ENCODE assay signal across 8 cellular contexts in the genomic region with DNA sequence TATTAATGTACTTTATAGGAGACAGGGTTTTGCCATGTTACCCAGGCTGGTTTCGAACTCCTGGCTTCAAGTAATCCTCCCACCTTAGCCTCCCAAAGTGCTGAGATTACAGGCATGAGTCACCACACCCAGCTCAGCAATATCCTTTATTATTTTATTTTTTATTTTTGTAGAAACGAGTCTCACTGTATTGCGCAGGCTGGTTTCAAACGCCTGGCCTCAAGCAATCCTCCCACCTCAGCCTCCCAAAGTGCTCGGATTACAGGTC. TPM values are rescaled to one million over a fixed set of nuclear protein-coding genes. Genes with fewer than 3 reads are reported as not detected.
A peak's percentile ranks its signal among the peaks of the same experiment; 100 is the strongest.
DNase-seq lines count a peak whose midpoint lies in the region; ATAC-seq and TF ChIP-seq lines count a peak whose summit lies in the region.
"Not testable (repeated sequence)": the region's sequence is repeated elsewhere in the genome, so short reads cannot be mapped to it uniquely, and the experiment has no call there.

No MANE protein-coding gene starts in this region.

- not testable (repeated sequence) for H3K27me3 ChIP-seq in BLaER1; GM23338 (ENCODE audit: insufficient read depth); OCI-LY3 (ENCODE audit: low read depth, low read length)

- CTCF ChIA-PET in activated B cell treated with CpG ODN at 0.5 μM for 24 hours (lab: Charles Lee), result not testable (repeated sequence)

- H3K79me2 ChIP-seq in GM23338 (replicated peaks; ENCODE audit: insufficient read depth); OCI-LY3 (ENCODE audit: low read length): not testable (repeated sequence)

- H3K4me3 ChIP-seq in BLaER1 (0 out of 2 replicates have a peak overlapping the region, but pooled peaks have one; percentile 73), GM23338 (peak overlapping the region; percentile 62; the same call in 1 of the 2 replicates), OCI-LY3 (ENCODE audit: low read length) (peak overlapping the region; percentile 80; the same call in 1 of the 2 replicates)

- H3F3A ChIP-seq in GM23338 (replicated peaks; ENCODE audit: low read depth), result not testable (repeated sequence)

- H3K9me3 Mint-ChIP-seq in GM23338, result peaks cover 48% of the 10 kb centered on the region
- H3K9me3 Mint-ChIP-seq in activated B cell treated with CpG ODN at 0.5 μM for 24 hours; activated T-cell treated with anti-CD3 and anti-CD28 coated beads, Interleukin-2, amount 50 U/mL, for 4 hours; activated naive CD8-positive, alpha-beta T cell (ENCODE audit: low read depth); immature natural killer cell; neural crest cell: not testable (repeated sequence)

- peak overlapping the region; percentile 82 for H3K4me2 ChIP-seq in BLaER1
- H3K4me2 ChIP-seq in GM23338, result not testable (repeated sequence)
- peak overlapping the region; percentile 63; the same call in 1 of the 2 replicates for H3K4me2 ChIP-seq in OCI-LY3 (ENCODE audit: low read length)

- peaks cover 17% of the 10 kb centered on the region for H3K4me1 ChIP-seq in BLaER1
- not testable (repeated sequence) for H3K4me1 ChIP-seq in GM23338 (ENCODE audit: insufficient read depth); OCI-LY3 (ENCODE audit: low read length)

- not testable (repeated sequence) for H3K36me3 Mint-ChIP-seq in GM23338 (ENCODE audit: low read depth); activated B cell treated with CpG ODN at 0.5 μM for 24 hours (ENCODE audit: low read depth); activated T-cell treated with anti-CD3 and anti-CD28 coated beads, Interleukin-2, amount 50 U/mL, for 4 hours (ENCODE audit: insufficient read depth); activated naive CD8-positive, alpha-beta T cell; immature natural killer cell; neural crest cell (ENCODE audit: low read depth)

- H3K9ac ChIP-seq in BLaER1; OCI-LY3 (ENCODE audit: low read length): not testable (repeated sequence)

- not testable (repeated sequence) for H3K36me3 ChIP-seq in BLaER1; GM23338 (ENCODE audit: insufficient read depth); OCI-LY3 (replicated peaks; ENCODE audit: low read depth, low read length)

- intact Hi-C loops in activated B cell treated with CpG ODN at 0.5 μM for 24 hours (cut with micrococcal nuclease), result not testable (repeated sequence)

- H4K20me1 ChIP-seq in BLaER1; GM23338 (replicated peaks; ENCODE audit: insufficient read depth); OCI-LY3 (ENCODE audit: insufficient read depth, low read length): not testable (repeated sequence)

- ATAC-seq in GM23338; activated B cell treated with CpG ODN at 0.5 μM for 24 hours (ENCODE audit: low read depth); activated T-cell treated with anti-CD3 and anti-CD28 coated beads, Interleukin-2, amount 50 U/mL, for 4 hours: not testable (repeated sequence)

- not testable (repeated sequence) for H3K4me3 Mint-ChIP-seq in GM23338
- H3K4me3 Mint-ChIP-seq in activated B cell treated with CpG ODN at 0.5 μM for 24 hours, result peak overlapping the region; percentile 87
- peak overlapping the region; percentile 89 for H3K4me3 Mint-ChIP-seq in activated T-cell treated with anti-CD3 and anti-CD28 coated beads, Interleukin-2, amount 50 U/mL, for 4 hours
- H3K4me3 Mint-ChIP-seq in activated naive CD8-positive, alpha-beta T cell, result peak overlapping the region; percentile 86
- peak overlapping the region in 3 of 5 donors; percentile 85 to 90 (median 87) for H3K4me3 Mint-ChIP-seq in immature natural killer cell
- peak overlapping the region; percentile 88 for H3K4me3 Mint-ChIP-seq in neural crest cell

- TF ChIP-seq CTCF in GM23338 (conservative IDR thresholded peaks at IDR 0.05; ENCODE audit: low read depth in 2 of 2); OCI-LY3 (IDR thresholded peaks at IDR 0.05; ENCODE audit: low read depth, low read length); activated B cell treated with CpG ODN at 0.5 μM for 24 hours (IDR thresholded peaks at IDR 0.05); neural crest cell (conservative IDR thresholded peaks at IDR 0.05): not testable (repeated sequence)

- H3K27ac Mint-ChIP-seq in GM23338; activated B cell treated with CpG ODN at 0.5 μM for 24 hours; activated naive CD8-positive, alpha-beta T cell; neural crest cell (ENCODE audit: unreplicated experiment): not testable (repeated sequence)
- peak overlapping the region in 3 of 6 donors; percentile 84 to 96 (median 95) for H3K27ac Mint-ChIP-seq in immature natural killer cell

- H3K4me1 Mint-ChIP-seq in GM23338; activated B cell treated with CpG ODN at 0.5 μM for 24 hours; activated naive CD8-positive, alpha-beta T cell (ENCODE audit: low read depth); immature natural killer cell; neural crest cell: not testable (repeated sequence)
- peaks cover 11% of the 10 kb centered on the region for H3K4me1 Mint-ChIP-seq in activated T-cell treated with anti-CD3 and anti-CD28 coated beads, Interleukin-2, amount 50 U/mL, for 4 hours (ENCODE audit: low read depth)

- DNase-seq in GM23338 (ENCODE audit: low spot score); activated B cell treated with CpG ODN at 0.5 μM for 24 hours; activated T-cell treated with anti-CD3 and anti-CD28 coated beads, Interleukin-2, amount 50 U/mL, for 4 hours; immature natural killer cell; neural crest cell (ENCODE audit: low read depth, low spot score): not testable (repeated sequence)

- not testable (repeated sequence) for H3K27ac ChIP-seq in BLaER1; GM23338 (ENCODE audit: low read depth); OCI-LY3 (ENCODE audit: low read length)

- POLR2A ChIA-PET in activated B cell treated with CpG ODN at 0.5 μM for 24 hours (lab: Charles Lee), result interaction anchor here (2.4 to 3.5 kb wide), 2 partner anchors 41 to 132 kb away, joined by 74 to 151 read pairs; a partner anchor contains a TSS

- H3K9me2 ChIP-seq in GM23338 (ENCODE audit: insufficient read depth), result not testable (repeated sequence)

- not testable (repeated sequence) for H2AFZ ChIP-seq in GM23338; OCI-LY3 (ENCODE audit: low read depth, low read length)

- peaks cover 12% of the 10 kb centered on the region for H3K9me3 ChIP-seq in BLaER1
- not testable (repeated sequence) for H3K9me3 ChIP-seq in OCI-LY3 (ENCODE audit: insufficient read depth, low read length)

- H3K27me3 Mint-ChIP-seq in GM23338 (ENCODE audit: insufficient read depth, low read depth, poor library complexity) (peaks cover 13% of the 10 kb centered on the region), immature natural killer cell (ENCODE audit: low read depth in 3 of 3) (peaks cover 12 to 16% (median 15%) of the 10 kb centered on the region in 3 donors)
- not testable (repeated sequence) for H3K27me3 Mint-ChIP-seq in activated B cell treated with CpG ODN at 0.5 μM for 24 hours; activated T-cell treated with anti-CD3 and anti-CD28 coated beads, Interleukin-2, amount 50 U/mL, for 4 hours (ENCODE audit: low read depth); activated naive CD8-positive, alpha-beta T cell; neural crest cell (ENCODE audit: low read depth)

RNA-seq across cellular contexts. Expression of a gene that starts 39.0 kb away (rescaled TPM):
- 12.7 and 13.9 TPM in 2 replicates for total RNA-seq in GM23338 (2014; rRNA removed; shearing (Covaris generic))
- polyA plus RNA-seq in GM23338 (2016; fragmentation: Nextera tagmentation; extraction: Ambion mirVana), result 2.0 and 2.3 TPM in 2 replicates
- 37.5 and 42.7 TPM in 2 replicates for total RNA-seq in activated B cell treated with CpG ODN at 0.5 μM for 24 hours
- 10 to 100 TPM; 46.6 to 47.9 (median 46.8) TPM for total RNA-seq in activated T-cell treated with anti-CD3 and anti-CD28 coated beads, Interleukin-2, amount 50 U/mL, for 4 hours
- 1 to 10 TPM; 1.1 to 3.4 (median 1.5) TPM for polyA plus RNA-seq in immature natural killer cell
- 28.1 and 29.1 TPM in 2 replicates for total RNA-seq in neural crest cell
